Comparison of ENCODE assay signal across 3 cellular contexts in genomic region chr3:85077018-85077417, GRCh38.
"Had no signal": no experiment of that assay in that cellular context is flagged by ENCODE, and none has a peak within 500 bp of the region (broad histone marks: within the 10 kb centered on the region; RNA-seq: fewer than 3 reads in every experiment).

No MANE protein-coding gene starts in this region.

- ATAC-seq: GM12878 had no signal

- H3K4me3 ChIP-seq: GM12878 had no signal

- DNase-seq: GDM1, GF-D8 had no signal
